ENCODE assay signal across 1 cellular context in the genomic region with DNA sequence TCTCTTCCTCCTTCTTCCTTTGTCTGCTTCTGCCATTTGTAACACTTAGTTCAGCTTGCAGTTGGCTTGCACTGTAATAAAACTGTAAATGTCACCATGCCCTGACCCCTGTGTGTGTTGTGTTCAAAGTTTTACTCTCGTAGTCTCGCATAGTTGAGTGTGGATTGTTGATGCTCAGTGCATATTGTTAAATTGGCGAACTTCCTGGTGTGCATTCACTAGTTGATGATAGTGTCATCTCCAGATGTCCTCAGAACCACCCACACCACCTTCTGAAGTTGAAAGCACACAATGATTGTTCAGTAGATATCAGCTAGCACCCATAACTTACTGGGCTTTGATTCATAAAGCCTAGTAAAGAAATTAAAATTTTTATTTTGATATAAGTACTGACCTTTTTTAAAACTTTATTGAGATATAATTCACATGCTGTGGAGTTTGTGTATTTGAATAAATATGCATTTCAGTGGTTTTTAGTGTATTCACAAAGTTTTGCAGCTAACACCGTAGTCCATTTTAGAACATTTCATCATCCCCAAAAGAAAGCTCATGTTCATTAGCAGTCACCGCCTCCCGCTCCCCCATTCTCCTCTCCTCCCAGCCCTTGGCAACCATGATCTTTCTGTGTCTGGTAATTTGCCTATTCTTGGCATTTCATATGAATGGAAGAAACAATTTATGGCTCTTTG.
TF ChIP-seq lines count a peak whose summit lies in the region.

No MANE protein-coding gene starts in this region.

TF ChIP-seq in K562, 482 proteins besides CTCF, POLR2A, EP300 and RAD21 (continued from another document and continues in another):
- TF ChIP-seq, protein P1, sequence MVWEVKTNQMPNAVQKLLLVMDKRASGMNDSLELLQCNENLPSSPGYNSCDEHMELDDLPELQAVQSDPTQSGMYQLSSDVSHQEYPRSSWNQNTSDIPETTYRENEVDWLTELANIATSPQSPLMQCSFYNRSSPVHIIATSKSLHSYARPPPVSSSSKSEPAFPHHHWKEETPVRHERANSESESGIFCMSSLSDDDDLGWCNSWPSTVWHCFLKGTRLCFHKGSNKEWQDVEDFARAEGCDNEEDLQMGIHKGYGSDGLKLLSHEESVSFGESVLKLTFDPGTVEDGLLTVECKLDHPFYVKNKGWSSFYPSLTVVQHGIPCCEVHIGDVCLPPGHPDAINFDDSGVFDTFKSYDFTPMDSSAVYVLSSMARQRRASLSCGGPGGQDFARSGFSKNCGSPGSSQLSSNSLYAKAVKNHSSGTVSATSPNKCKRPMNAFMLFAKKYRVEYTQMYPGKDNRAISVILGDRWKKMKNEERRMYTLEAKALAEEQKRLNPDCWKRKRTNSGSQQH (CRISPR knock-in tag; IDR thresholded peaks at IDR 0.05): 0 out of 2 replicates have a peak, but pooled peaks have one; percentile 46
- TF ChIP-seq RCOR1 (IDR thresholded peaks at IDR 0.05; ENCODE audit: borderline replicate concordance in 1 of 2, low read depth in 2 of 2, low read length in 2 of 2) (peak in 1 of 2 experiments; percentile 66; a peak in 2 of 4 replicates), NR2C2 (CRISPR knock-in tag; IDR thresholded peaks at IDR 0.05) (no peak), NR2C2 (tag; IDR thresholded peaks at IDR 0.05) (peak; percentile 42; the same call in 1 of the 2 replicates), L3MBTL2 (IDR thresholded peaks at IDR 0.05) (0 out of 2 replicates have a peak, but pooled peaks have one; percentile 24), HDAC3 (IDR thresholded peaks at IDR 0.05; ENCODE audit: borderline replicate concordance, partially characterized antibody) (peak; percentile 28), SETDB1 (IDR thresholded peaks at IDR 0.05; ENCODE audit: low read length) (no peak), SMARCA4 (IDR thresholded peaks at IDR 0.05) (peak; percentile 30; the same call in 1 of the 2 replicates), ATF7 (IDR thresholded peaks at IDR 0.05) (peak; percentile 45), HDGF (IDR thresholded peaks at IDR 0.05) (no peak), ZNF589 (CRISPR knock-in tag; IDR thresholded peaks at IDR 0.05; ENCODE audit: low read depth) (peak; percentile 73), GABPA (tag; conservative IDR thresholded peaks at IDR 0.05; ENCODE audit: low read depth) (peak; percentile 29; the same call in 1 of the 2 replicates), PCBP1 (IDR thresholded peaks at IDR 0.05; ENCODE audit: low read depth, low read length, poor library complexity, severe bottlenecking) (no peak), TAL1 (IDR thresholded peaks at IDR 0.05) (0 out of 2 replicates have a peak, but pooled peaks have one; percentile 5), CEBPG (CRISPR knock-in tag; IDR thresholded peaks at IDR 0.05) (peak; percentile 31; the same call in 1 of the 2 replicates), CEBPG (tag; conservative IDR thresholded peaks at IDR 0.05 in 1 of 2, IDR thresholded peaks at IDR 0.05 in 1 of 2) (peak in 1 of 2 experiments; percentile 88; a peak in 2 of 4 replicates), TCF7 (IDR thresholded peaks at IDR 0.05; ENCODE audit: borderline replicate concordance) (0 out of 2 replicates have a peak, but pooled peaks have one; percentile 52), ZC3H11A (IDR thresholded peaks at IDR 0.05; ENCODE audit: low read depth, low read length) (0 out of 2 replicates have a peak, but pooled peaks have one; percentile 54), DPF2 (IDR thresholded peaks at IDR 0.05) (peak; percentile 49; the same call in 1 of the 2 replicates), LEF1 (IDR thresholded peaks at IDR 0.05) (peak; percentile 63; the same call in 1 of the 2 replicates), POLR2AphosphoS5 (IDR thresholded peaks at IDR 0.05; ENCODE audit: control insufficient read depth, insufficient read depth, low read depth, low read length) (peak; percentile 35; the same call in 1 of the 2 replicates), PHF8 (IDR thresholded peaks at IDR 0.05; ENCODE audit: borderline replicate concordance, low read length) (no peak), SOX6 (IDR thresholded peaks at IDR 0.05) (peak; percentile 63; the same call in 1 of the 2 replicates), CEBPB (tag; IDR thresholded peaks at IDR 0.05) (peak; percentile 48; the same call in 1 of the 2 replicates), HIVEP1 (CRISPR knock-in tag; IDR thresholded peaks at IDR 0.05) (no peak), ZNF436 (CRISPR knock-in tag; IDR thresholded peaks at IDR 0.05) (no peak), SP1 (CRISPR knock-in tag; IDR thresholded peaks at IDR 0.05) (peak; percentile 50; the same call in 1 of the 2 replicates), TCF3 (CRISPR knock-in tag; IDR thresholded peaks at IDR 0.05) (0 out of 2 replicates have a peak, but pooled peaks have one; percentile 7), ESRRA (IDR thresholded peaks at IDR 0.05; ENCODE audit: borderline replicate concordance, low read depth) (0 out of 2 replicates have a peak, but pooled peaks have one; percentile 28), SMAD4 (CRISPR knock-in tag; conservative IDR thresholded peaks at IDR 0.05) (0 out of 2 replicates have a peak, but pooled peaks have one; percentile 35)
- TF ChIP-seq, protein P2, sequence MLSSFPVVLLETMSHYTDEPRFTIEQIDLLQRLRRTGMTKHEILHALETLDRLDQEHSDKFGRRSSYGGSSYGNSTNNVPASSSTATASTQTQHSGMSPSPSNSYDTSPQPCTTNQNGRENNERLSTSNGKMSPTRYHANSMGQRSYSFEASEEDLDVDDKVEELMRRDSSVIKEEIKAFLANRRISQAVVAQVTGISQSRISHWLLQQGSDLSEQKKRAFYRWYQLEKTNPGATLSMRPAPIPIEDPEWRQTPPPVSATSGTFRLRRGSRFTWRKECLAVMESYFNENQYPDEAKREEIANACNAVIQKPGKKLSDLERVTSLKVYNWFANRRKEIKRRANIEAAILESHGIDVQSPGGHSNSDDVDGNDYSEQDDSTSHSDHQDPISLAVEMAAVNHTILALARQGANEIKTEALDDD (IDR thresholded peaks at IDR 0.05): 0 out of 2 replicates have a peak, but pooled peaks have one; percentile 50
- TF ChIP-seq, protein P3, sequence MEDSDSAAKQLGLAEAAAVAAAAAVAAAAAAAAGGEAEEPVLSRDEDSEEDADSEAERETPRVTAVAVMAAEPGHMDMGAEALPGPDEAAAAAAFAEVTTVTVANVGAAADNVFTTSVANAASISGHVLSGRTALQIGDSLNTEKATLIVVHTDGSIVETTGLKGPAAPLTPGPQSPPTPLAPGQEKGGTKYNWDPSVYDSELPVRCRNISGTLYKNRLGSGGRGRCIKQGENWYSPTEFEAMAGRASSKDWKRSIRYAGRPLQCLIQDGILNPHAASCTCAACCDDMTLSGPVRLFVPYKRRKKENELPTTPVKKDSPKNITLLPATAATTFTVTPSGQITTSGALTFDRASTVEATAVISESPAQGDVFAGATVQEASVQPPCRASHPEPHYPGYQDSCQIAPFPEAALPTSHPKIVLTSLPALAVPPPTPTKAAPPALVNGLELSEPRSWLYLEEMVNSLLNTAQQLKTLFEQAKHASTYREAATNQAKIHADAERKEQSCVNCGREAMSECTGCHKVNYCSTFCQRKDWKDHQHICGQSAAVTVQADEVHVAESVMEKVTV (CRISPR knock-in tag; IDR thresholded peaks at IDR 0.05): peak; percentile 13; the same call in 1 of the 2 replicates
- TF ChIP-seq, protein P4, sequence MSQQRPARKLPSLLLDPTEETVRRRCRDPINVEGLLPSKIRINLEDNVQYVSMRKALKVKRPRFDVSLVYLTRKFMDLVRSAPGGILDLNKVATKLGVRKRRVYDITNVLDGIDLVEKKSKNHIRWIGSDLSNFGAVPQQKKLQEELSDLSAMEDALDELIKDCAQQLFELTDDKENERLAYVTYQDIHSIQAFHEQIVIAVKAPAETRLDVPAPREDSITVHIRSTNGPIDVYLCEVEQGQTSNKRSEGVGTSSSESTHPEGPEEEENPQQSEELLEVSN (IDR thresholded peaks at IDR 0.05; ENCODE audit: borderline replicate concordance in 1 of 2, extremely low read depth in 1 of 2, insufficient read depth in 1 of 2, insufficient read length in 1 of 2, low read depth in 1 of 2, low read length in 1 of 2, poor library complexity in 1 of 2, severe bottlenecking in 1 of 2): no peak
- TF ChIP-seq, protein P5, sequence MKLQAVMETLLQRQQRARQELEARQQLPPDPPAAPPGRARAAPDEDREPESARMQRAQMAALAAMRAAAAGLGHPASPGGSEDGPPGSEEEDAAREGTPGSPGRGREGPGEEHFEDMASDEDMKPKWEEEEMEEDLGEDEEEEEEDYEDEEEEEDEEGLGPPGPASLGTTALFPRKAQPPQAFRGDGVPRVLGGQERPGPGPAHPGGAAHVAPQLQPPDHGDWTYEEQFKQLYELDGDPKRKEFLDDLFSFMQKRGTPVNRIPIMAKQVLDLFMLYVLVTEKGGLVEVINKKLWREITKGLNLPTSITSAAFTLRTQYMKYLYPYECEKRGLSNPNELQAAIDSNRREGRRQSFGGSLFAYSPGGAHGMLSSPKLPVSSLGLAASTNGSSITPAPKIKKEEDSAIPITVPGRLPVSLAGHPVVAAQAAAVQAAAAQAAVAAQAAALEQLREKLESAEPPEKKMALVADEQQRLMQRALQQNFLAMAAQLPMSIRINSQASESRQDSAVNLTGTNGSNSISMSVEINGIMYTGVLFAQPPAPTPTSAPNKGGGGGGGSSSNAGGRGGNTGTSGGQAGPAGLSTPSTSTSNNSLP (IDR thresholded peaks at IDR 0.05; ENCODE audit: borderline replicate concordance, low read depth, low read length): peak; percentile 65
- TF ChIP-seq, protein P6, sequence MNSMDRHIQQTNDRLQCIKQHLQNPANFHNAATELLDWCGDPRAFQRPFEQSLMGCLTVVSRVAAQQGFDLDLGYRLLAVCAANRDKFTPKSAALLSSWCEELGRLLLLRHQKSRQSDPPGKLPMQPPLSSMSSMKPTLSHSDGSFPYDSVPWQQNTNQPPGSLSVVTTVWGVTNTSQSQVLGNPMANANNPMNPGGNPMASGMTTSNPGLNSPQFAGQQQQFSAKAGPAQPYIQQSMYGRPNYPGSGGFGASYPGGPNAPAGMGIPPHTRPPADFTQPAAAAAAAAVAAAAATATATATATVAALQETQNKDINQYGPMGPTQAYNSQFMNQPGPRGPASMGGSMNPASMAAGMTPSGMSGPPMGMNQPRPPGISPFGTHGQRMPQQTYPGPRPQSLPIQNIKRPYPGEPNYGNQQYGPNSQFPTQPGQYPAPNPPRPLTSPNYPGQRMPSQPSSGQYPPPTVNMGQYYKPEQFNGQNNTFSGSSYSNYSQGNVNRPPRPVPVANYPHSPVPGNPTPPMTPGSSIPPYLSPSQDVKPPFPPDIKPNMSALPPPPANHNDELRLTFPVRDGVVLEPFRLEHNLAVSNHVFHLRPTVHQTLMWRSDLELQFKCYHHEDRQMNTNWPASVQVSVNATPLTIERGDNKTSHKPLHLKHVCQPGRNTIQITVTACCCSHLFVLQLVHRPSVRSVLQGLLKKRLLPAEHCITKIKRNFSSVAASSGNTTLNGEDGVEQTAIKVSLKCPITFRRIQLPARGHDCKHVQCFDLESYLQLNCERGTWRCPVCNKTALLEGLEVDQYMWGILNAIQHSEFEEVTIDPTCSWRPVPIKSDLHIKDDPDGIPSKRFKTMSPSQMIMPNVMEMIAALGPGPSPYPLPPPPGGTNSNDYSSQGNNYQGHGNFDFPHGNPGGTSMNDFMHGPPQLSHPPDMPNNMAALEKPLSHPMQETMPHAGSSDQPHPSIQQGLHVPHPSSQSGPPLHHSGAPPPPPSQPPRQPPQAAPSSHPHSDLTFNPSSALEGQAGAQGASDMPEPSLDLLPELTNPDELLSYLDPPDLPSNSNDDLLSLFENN (IDR thresholded peaks at IDR 0.05; ENCODE audit: low read depth in 2 of 2, low read length in 2 of 2): peak in 1 of 2 experiments; percentile 62; a peak in 1 of 4 replicates
- TF ChIP-seq, protein P7, sequence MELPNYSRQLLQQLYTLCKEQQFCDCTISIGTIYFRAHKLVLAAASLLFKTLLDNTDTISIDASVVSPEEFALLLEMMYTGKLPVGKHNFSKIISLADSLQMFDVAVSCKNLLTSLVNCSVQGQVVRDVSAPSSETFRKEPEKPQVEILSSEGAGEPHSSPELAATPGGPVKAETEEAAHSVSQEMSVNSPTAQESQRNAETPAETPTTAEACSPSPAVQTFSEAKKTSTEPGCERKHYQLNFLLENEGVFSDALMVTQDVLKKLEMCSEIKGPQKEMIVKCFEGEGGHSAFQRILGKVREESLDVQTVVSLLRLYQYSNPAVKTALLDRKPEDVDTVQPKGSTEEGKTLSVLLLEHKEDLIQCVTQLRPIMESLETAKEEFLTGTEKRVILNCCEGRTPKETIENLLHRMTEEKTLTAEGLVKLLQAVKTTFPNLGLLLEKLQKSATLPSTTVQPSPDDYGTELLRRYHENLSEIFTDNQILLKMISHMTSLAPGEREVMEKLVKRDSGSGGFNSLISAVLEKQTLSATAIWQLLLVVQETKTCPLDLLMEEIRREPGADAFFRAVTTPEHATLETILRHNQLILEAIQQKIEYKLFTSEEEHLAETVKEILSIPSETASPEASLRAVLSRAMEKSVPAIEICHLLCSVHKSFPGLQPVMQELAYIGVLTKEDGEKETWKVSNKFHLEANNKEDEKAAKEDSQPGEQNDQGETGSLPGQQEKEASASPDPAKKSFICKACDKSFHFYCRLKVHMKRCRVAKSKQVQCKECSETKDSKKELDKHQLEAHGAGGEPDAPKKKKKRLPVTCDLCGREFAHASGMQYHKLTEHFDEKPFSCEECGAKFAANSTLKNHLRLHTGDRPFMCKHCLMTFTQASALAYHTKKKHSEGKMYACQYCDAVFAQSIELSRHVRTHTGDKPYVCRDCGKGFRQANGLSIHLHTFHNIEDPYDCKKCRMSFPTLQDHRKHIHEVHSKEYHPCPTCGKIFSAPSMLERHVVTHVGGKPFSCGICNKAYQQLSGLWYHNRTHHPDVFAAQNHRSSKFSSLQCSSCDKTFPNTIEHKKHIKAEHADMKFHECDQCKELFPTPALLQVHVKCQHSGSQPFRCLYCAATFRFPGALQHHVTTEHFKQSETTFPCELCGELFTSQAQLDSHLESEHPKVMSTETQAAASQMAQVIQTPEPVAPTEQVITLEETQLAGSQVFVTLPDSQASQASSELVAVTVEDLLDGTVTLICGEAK (IDR thresholded peaks at IDR 0.05): peak; percentile 74
- TF ChIP-seq, protein P7 (CRISPR knock-in tag; IDR thresholded peaks at IDR 0.05): peak; percentile 52; the same call in 1 of the 2 replicates
